8 cellular contexts compared by ENCODE assay signal in genomic region chr2:45337396-45337795, GRCh38.
"Had no signal": no experiment of that assay in that cellular context is flagged by ENCODE, and none has a peak within 500 bp of the region (broad histone marks: within the 10 kb centered on the region; RNA-seq: fewer than 3 reads in every experiment).

No MANE protein-coding gene starts in this region.

- H3K4me1 ChIP-seq: HAP-1 had no signal

- ATAC-seq: HCT116, HepG2 had no signal

- H2AFZ ChIP-seq: GM23248 had no signal

- H3K9me3 ChIP-seq: HAP-1 had no signal

- H3K36me3 ChIP-seq: HAP-1 had no signal

- H3K4me3 ChIP-seq: GM23248, HAP-1 had no signal

- H3K27ac ChIP-seq: GM23248, HL-60 had no signal

- H3K9ac ChIP-seq: GM23248 had no signal

- DNase-seq: GM23248, GOT3, H7, HFFc6 had no signal
